In genomic region chr7:47550788-47551470, GRCh38 we compare ENCODE assay signal across 30 cellular contexts. TPM values are rescaled to one million over a fixed set of nuclear protein-coding genes. Genes with fewer than 3 reads are reported as not detected.
A peak's percentile ranks its signal among the peaks of the same experiment; 100 is the strongest.
DNase-seq lines count a peak whose midpoint lies in the region; ATAC-seq, FAIRE-seq and TF ChIP-seq lines count a peak whose summit lies in the region.
"Had no signal": no experiment of that assay in that cellular context is flagged by ENCODE, and none has a peak within 500 bp of the region (broad histone marks: within the 10 kb centered on the region; RNA-seq: fewer than 3 reads in every experiment).

No MANE protein-coding gene starts in this region.

- no peak overlapping the region for H3K9ac ChIP-seq in HepG2 (ENCODE audit: insufficient read depth, low read depth, low read length)
- H3K9ac ChIP-seq: SK-N-SH had no signal

- TF ChIP-seq EP300 in HepG2 (IDR thresholded peaks at IDR 0.05; ENCODE audit: low read depth in 2 of 2, low read length in 2 of 2) (no peak), HepG2 (CRISPR knock-in tag; IDR thresholded peaks at IDR 0.05; ENCODE audit: borderline replicate concordance) (no peak), gastroesophageal sphincter (IDR thresholded peaks at IDR 0.05) (no peak), ovary (IDR thresholded peaks at IDR 0.05) (no peak)

- TF ChIP-seq RAD21 in HepG2 (CRISPR knock-in tag; IDR thresholded peaks at IDR 0.05): no peak

- intact Hi-C loops in HepG2 (cut with micrococcal nuclease; ENCODE audit: unreplicated experiment) (no loop called here), right lobe of liver (cut with DNase I) (no loop called here), ovary (cut with DNase I) (no loop called here)

- WGBS in HepG2 (ENCODE audit: low lambda C conversion rate): 97% methylated on average over 8 of the region's 11 CpGs
- 86% methylated on average over 10 of the region's 11 CpGs for WGBS in right lobe of liver (ENCODE audit: insufficient coverage, low coverage, low lambda C conversion rate, missing lambda C conversion rate)
- WGBS in gastroesophageal sphincter (ENCODE audit: low coverage in 1 of 2), 2 donors: 74 to 83% methylated on average over 4 to 6 of the region's 11 CpGs
- WGBS in ovary, 3 donors: 66 to 74% (median 71%) methylated on average over 11 of the region's 11 CpGs

- no peak; the same call in 2 of the 3 replicates for ATAC-seq in HepG2
- ATAC-seq in right lobe of liver: no peak
- peak; percentile 25 for ATAC-seq in gastroesophageal sphincter
- ATAC-seq in GM21423 (IDR thresholded peaks at IDR 0.05; ENCODE audit: unreplicated experiment): no peak
- ATAC-seq: CD8-positive, alpha-beta T cell; foreskin keratinocyte; PC-3 had no signal

- no peaks in the 10 kb centered on the region for H3K9me3 ChIP-seq in HepG2 (ENCODE audit: low read length)
- no peaks in the 10 kb centered on the region for H3K9me3 ChIP-seq in right lobe of liver
- H3K9me3 ChIP-seq in gastroesophageal sphincter: no peaks in the 10 kb centered on the region
- no peaks in the 10 kb centered on the region for H3K9me3 ChIP-seq in ovary
- H3K9me3 ChIP-seq: colonic mucosa, SK-N-SH, upper lobe of left lung had no signal

- H3K4me1 ChIP-seq in HepG2 (ENCODE audit: insufficient read depth, low read length) (peaks cover 52% of the 10 kb centered on the region), right lobe of liver (no peaks in the 10 kb centered on the region), gastroesophageal sphincter (peaks cover 0 to 24% (median 0%) of the 10 kb centered on the region in 3 donors), ovary (ENCODE audit: insufficient read depth) (peaks cover 15% of the 10 kb centered on the region)
- H3K4me1 ChIP-seq: colonic mucosa had no signal

- H3K36me3 ChIP-seq in HepG2 (replicated peaks in 1 of 2; ENCODE audit: control insufficient read depth in 1 of 2, insufficient read depth in 2 of 2, low read length in 2 of 2) (peaks cover 4 to 27% of the 10 kb centered on the region in 2 experiments; a peak in 4 of 5 replicates), right lobe of liver (peaks cover 0 to 5% (median 0%) of the 10 kb centered on the region in 4 donors), gastroesophageal sphincter (no peaks in the 10 kb centered on the region), ovary (no peaks in the 10 kb centered on the region)
- H3K36me3 ChIP-seq: cardiac muscle cell, colonic mucosa, upper lobe of left lung had no signal

- no peak overlapping the region for H2AFZ ChIP-seq in HepG2 (ENCODE audit: low read length)

- in situ Hi-C loops in HepG2 (cut with HindIII; ENCODE audit: extremely low pct_ligation_motif_present, low pct_unique_long_range_greater_than_20kb): no loop called here

- CTCF ChIA-PET in HepG2 (lab: Yijun Ruan, JAX; ENCODE audit: low intra/inter-chr PET ratio, low total read pairs): no interaction called here

- no peaks in the 10 kb centered on the region for H3K27me3 ChIP-seq in HepG2 (ENCODE audit: control insufficient read depth in 1 of 2, insufficient read depth in 2 of 2, low read length in 2 of 2)
- H3K27me3 ChIP-seq in right lobe of liver: no peaks in the 10 kb centered on the region
- no peaks in the 10 kb centered on the region for H3K27me3 ChIP-seq in gastroesophageal sphincter
- no peaks in the 10 kb centered on the region for H3K27me3 ChIP-seq in ovary
- H3K27me3 ChIP-seq: cardiac muscle cell, colonic mucosa, foreskin keratinocyte, heart left ventricle, upper lobe of left lung had no signal

- no peak for FAIRE-seq in HepG2 (lab: Jason Lieb, UNC)

- H3K79me2 ChIP-seq in HepG2 (ENCODE audit: insufficient read depth, low read length): peaks cover 77% of the 10 kb centered on the region

- H4K20me1 ChIP-seq in HepG2 (ENCODE audit: insufficient read depth, low read length): peaks cover 37% of the 10 kb centered on the region

- H3K27ac ChIP-seq in HepG2 (ENCODE audit: extremely low read length, insufficient read depth, low read length): no peak overlapping the region
- no peak overlapping the region for H3K27ac ChIP-seq in right lobe of liver
- H3K27ac ChIP-seq in gastroesophageal sphincter: no peak overlapping the region
- H3K27ac ChIP-seq in ovary: peak overlapping the region; percentile 38 to 67
- H3K27ac ChIP-seq: cardiac muscle cell, colonic mucosa, foreskin keratinocyte, heart left ventricle had no signal

- 0 out of 4 replicates have a peak, but pooled peaks of 1 of the 2 experiments have one; percentile 24 for TF ChIP-seq POLR2A in HepG2 (IDR thresholded peaks at IDR 0.05; ENCODE audit: insufficient read depth in 1 of 2, low read depth in 2 of 2, low read length in 2 of 2)
- TF ChIP-seq POLR2A in right lobe of liver (IDR thresholded peaks at IDR 0.05): no peak
- TF ChIP-seq POLR2A in gastroesophageal sphincter (IDR thresholded peaks at IDR 0.05): no peak
- TF ChIP-seq POLR2A in ovary (IDR thresholded peaks at IDR 0.05): no peak

- BruUV-seq in HepG2 (replicated peaks; lab: Mats Ljungman, UMichigan): no TSS peak

- no peak overlapping the region for H3K4me2 ChIP-seq in HepG2 (ENCODE audit: low read depth, low read length)
- H3K4me2 ChIP-seq: SK-N-SH had no signal

- H3K4me3 ChIP-seq in HepG2 (replicated peaks in 1 of 3; ENCODE audit: insufficient read depth in 1 of 3, low read depth in 2 of 3, low read length in 3 of 3): no peak overlapping the region
- no peak overlapping the region for H3K4me3 ChIP-seq in right lobe of liver
- H3K4me3 ChIP-seq in gastroesophageal sphincter: no peak overlapping the region
- no peak overlapping the region for H3K4me3 ChIP-seq in ovary
- H3K4me3 ChIP-seq: cardiac muscle cell, colonic mucosa, heart left ventricle, lung, upper lobe of left lung had no signal

- TF ChIP-seq CTCF in HepG2 (CRISPR knock-in tag; IDR thresholded peaks at IDR 0.05) (no peak), right lobe of liver (IDR thresholded peaks at IDR 0.05) (no peak), gastroesophageal sphincter (IDR thresholded peaks at IDR 0.05) (no peak), ovary (IDR thresholded peaks at IDR 0.05) (no peak)

- DNase-seq in HepG2 (ENCODE audit: low spot score): no peak
- no peak for DNase-seq in right lobe of liver
- DNase-seq in ovary: peak in 1 of 5 donors; percentile 29
- no peak for DNase-seq in iPS-NIHi7 (ENCODE audit: extremely low spot score)
- no peak for DNase-seq in AG08395 (ENCODE audit: low spot score)
- DNase-seq in kidney glomerular epithelial cell (lab: John Stamatoyannopoulos, UW): no peak
- DNase-seq: 8988T; activated B cell treated with CpG ODN at 0.5 μM for 24 hours; activated CD4-positive, alpha-beta T cell treated with anti-CD3 and anti-CD28 coated beads, Interleukin-2, amount 50 U/mL, for 1 hour; activated gamma-delta T cell; activated naive CD8-positive, alpha-beta T cell treated with anti-CD3 and anti-CD28 coated beads, Interleukin-2, amount 10 ng/mL, durations not matched to agents 7 days and 5 days; activated T-cell treated with anti-CD3 and anti-CD28 coated beads, Interleukin-2, amount 50 U/mL, for 24 hours; CD8-positive, alpha-beta T cell; colonic mucosa; endodermal cell; foreskin keratinocyte; NCI-H1417; NCI-H2029 treated with DMSO at 0.1 percent for 48 hours; NCI-H226; NCI-H526 treated with DMSO at 0.1 percent for 48 hours; NK-92 treated with Interleukin-12 subunit alpha and Interleukin-12 subunit beta, amount 100 ng/mL, for 24 hours; PC-3; SK-N-SH; stimulated activated CD4-positive, alpha-beta T cell treated with anti-CD3 and anti-CD28 coated beads, Interleukin-4, amount 100 ng/mL, for 24 hours; upper lobe of left lung had no signal

- POLR2A ChIA-PET in HepG2 (lab: Yijun Ruan, JAX): no interaction called here

TF ChIP-seq in HepG2, 621 proteins besides CTCF, POLR2A, EP300 and RAD21 (continues in another document):
- TF ChIP-seq ZNF891 (CRISPR knock-in tag; IDR thresholded peaks at IDR 0.05) (no peak), ZNF792 (CRISPR knock-in tag; IDR thresholded peaks at IDR 0.05) (no peak)

RNA-seq across cellular contexts. Expression of gene TNS3, which starts 31.0 kb away (rescaled TPM):
- total RNA-seq in HepG2 (2016; rRNA removed; fragmentation: Illumina TruSeq; extraction: Trizol) (51.3 and 55.7 TPM in 2 replicates), right lobe of liver (10 to 100 TPM; 51.2 to 95.0 (median 58.4) TPM), gastroesophageal sphincter (10 to 100 TPM; 35.0 to 61.3 (median 45.1) TPM), ovary (100 to 1,000 TPM in 3 of 7 donors, 10 to 100 TPM in 4; 46.1 to 137 (median 96.3) TPM)
- 14.9 and 19.1 TPM in 2 replicates for total RNA-seq in HepG2 (2016; cell fraction: cytosol; rRNA removed; fragmentation: Illumina TruSeq; extraction: Trizol; ENCODE audit: low read depth)
- total RNA-seq in HepG2 (2016; cell fraction: insoluble cytoplasmic fraction; rRNA removed; fragmentation: Illumina TruSeq; extraction: Trizol): 45.5 and 52.6 TPM in 2 replicates
- total RNA-seq in HepG2 (2016; cell fraction: membrane; rRNA removed; fragmentation: Illumina TruSeq; extraction: Trizol): 16.6 and 16.8 TPM in 2 replicates
- 72.4 and 83.0 TPM in 2 replicates for total RNA-seq in HepG2 (2016; cell fraction: nucleus; rRNA removed; fragmentation: Illumina TruSeq; extraction: Trizol)
- polyA plus RNA-seq in HepG2 (2011; rRNA removed) (52.9 and 55.1 TPM in 2 replicates), ovary (10 to 100 TPM; 36.6 to 91.3 TPM)
- 28.4 and 33.2 TPM in 2 replicates for polyA plus RNA-seq in HepG2 (2011; cell fraction: cytosol; rRNA removed)
- polyA plus RNA-seq in HepG2 (2011; cell fraction: nucleus; rRNA removed): 76.4 and 98.4 TPM in 2 replicates
- polyA plus RNA-seq in HepG2 (2012): 48.6 and 60.6 TPM in 2 replicates
- polyA plus RNA-seq in HepG2 (2016; cell fraction: cytosol; fragmentation: Illumina TruSeq; extraction: Trizol; ENCODE audit: low read depth): 1.6 and 1.9 TPM in 2 replicates
- 32.3 and 39.6 TPM in 2 replicates for polyA plus RNA-seq in HepG2 (2016; cell fraction: insoluble cytoplasmic fraction; fragmentation: Illumina TruSeq; extraction: Trizol; ENCODE audit: low read depth)
- polyA plus RNA-seq in HepG2 (2016; cell fraction: membrane; fragmentation: Illumina TruSeq; extraction: Trizol; ENCODE audit: low read depth): 3.7 and 4.3 TPM in 2 replicates
- polyA plus RNA-seq in HepG2 (2016; cell fraction: nucleus; fragmentation: Illumina TruSeq; extraction: Trizol; ENCODE audit: insufficient read depth, low read depth): 56.5 and 64.9 TPM in 2 replicates
- 29.7 and 302 TPM in 2 replicates for polyA minus RNA-seq in HepG2 (2011; rRNA and poly(A)+ RNA removed; ENCODE audit: low replicate concordance)
- 53.8 and 56.5 TPM in 2 replicates for polyA minus RNA-seq in HepG2 (2011; cell fraction: cytosol; rRNA and poly(A)+ RNA removed)
- polyA minus RNA-seq in HepG2 (2011; cell fraction: nucleus; rRNA and poly(A)+ RNA removed): 139 and 170 TPM in 2 replicates

Comparison
In these comparisons a context has a peak if more than half of its experiments do, and no peak if none do; other contexts are left out.
1. H3K27ac ChIP-seq: peak in ovary (2 of 2); none in HepG2 (single experiment), right lobe of liver (0 of 3) and gastroesophageal sphincter (0 of 4).